ENCODE assay signal across 8 cellular contexts in the genomic region with DNA sequence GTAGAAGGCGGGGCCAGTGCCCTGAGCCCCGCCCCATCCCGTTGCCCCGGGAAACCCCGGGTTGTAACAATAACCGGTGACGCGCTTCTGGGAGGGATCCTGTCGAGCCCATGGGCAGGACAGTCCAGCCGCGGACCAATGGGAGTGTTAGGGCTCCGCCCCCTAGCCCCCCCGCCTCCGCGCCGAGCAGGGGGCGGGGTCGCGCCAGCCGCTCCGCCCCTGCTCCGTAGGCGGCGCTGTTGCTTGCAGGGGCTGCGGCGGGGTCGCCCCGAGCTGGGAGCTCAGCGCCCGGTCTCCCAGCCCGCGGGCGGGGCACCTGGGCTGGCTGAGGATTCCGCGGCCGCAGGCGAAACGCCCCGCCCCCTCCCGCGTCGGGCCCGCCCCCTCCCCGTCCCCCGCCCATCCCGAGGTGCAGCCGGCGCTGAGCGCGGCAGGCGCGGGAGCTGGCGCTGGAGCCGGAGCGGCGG. TPM values are rescaled to one million over a fixed set of nuclear protein-coding genes. Genes with fewer than 3 reads are reported as not detected.
A peak's percentile ranks its signal among the peaks of the same experiment; 100 is the strongest.
DNase-seq lines count a peak whose midpoint lies in the region; ATAC-seq, FAIRE-seq and TF ChIP-seq lines count a peak whose summit lies in the region.

A gene (plus strand): TSS at position 407 of the 467 bp plus-strand sequence.

- peak within 1 kb of the TSS; percentile 76 for H3K4me2 ChIP-seq in HepG2 (ENCODE audit: low read depth, low read length)

- H3K36me3 ChIP-seq in BE2C (no peaks in the 10 kb centered on the region), HepG2 (replicated peaks in 1 of 2; ENCODE audit: control insufficient read depth in 1 of 2, insufficient read depth in 2 of 2, low read length in 2 of 2) (no peaks in the 10 kb centered on the region)

- H3K27ac ChIP-seq in HepG2 (ENCODE audit: extremely low read length, insufficient read depth, low read length): no peak within 1 kb of the TSS

- DNase-seq in BE2C (peak; percentile 96), NCI-H526 treated with DMSO at 0.1 percent for 48 hours (lab: John Stamatoyannopoulos, UW) (peak; percentile 98), dermis microvascular lymphatic vessel endothelial cell (ENCODE audit: low read depth in 2 of 2) (peak; percentile 92 to 97), HepG2 (ENCODE audit: low spot score) (peak; percentile 92)
- peak; percentile 88 to 89 for DNase-seq in activated CD4-positive, alpha-beta T cell treated with anti-CD3 and anti-CD28 coated beads, Interleukin-2, amount 50 U/mL, for 4 hours
- peak; percentile 89 to 90 for DNase-seq in stimulated activated CD4-positive, alpha-beta T cell treated with anti-CD3 and anti-CD28 coated beads, Interleukin-2, amount 100 ng/mL, for 48 hours

- no peak within 1 kb of the TSS for H3K9ac ChIP-seq in HepG2 (ENCODE audit: insufficient read depth, low read depth, low read length)

- in situ Hi-C loops in HepG2 (cut with HindIII; ENCODE audit: extremely low pct_ligation_motif_present, low pct_unique_long_range_greater_than_20kb): no loop called here

- POLR2A ChIA-PET in HepG2 (lab: Yijun Ruan, JAX): interaction anchor here (0.7 to 1.1 kb wide), 2 partner anchors 9 to 54 kb away, joined by 3 read pairs; no protein-coding TSS in a partner anchor

- ATAC-seq in GM19372 (IDR thresholded peaks at IDR 0.05; ENCODE audit: low read depth, unreplicated experiment) (peak; percentile 95), HG03521 (IDR thresholded peaks at IDR 0.05; ENCODE audit: unreplicated experiment) (peak; percentile 86), HepG2 (peak; percentile 89)

- peak; percentile 74 for TF ChIP-seq RAD21 in HepG2 (CRISPR knock-in tag; IDR thresholded peaks at IDR 0.05)

- peak; percentile 89 for FAIRE-seq in HepG2 (lab: Jason Lieb, UNC)

- WGBS in HepG2 (ENCODE audit: low lambda C conversion rate): 0% methylated on average over 1 of the region's 56 CpGs

- H3K79me2 ChIP-seq in HepG2 (ENCODE audit: insufficient read depth, low read length): no peaks in the 10 kb centered on the region

- H3K4me1 ChIP-seq in BE2C (peaks cover 15% of the 10 kb centered on the region), HepG2 (ENCODE audit: insufficient read depth, low read length) (peaks cover 18% of the 10 kb centered on the region)

- H3K9me3 ChIP-seq in BE2C (no peaks in the 10 kb centered on the region), HepG2 (ENCODE audit: low read length) (no peaks in the 10 kb centered on the region)

- TF ChIP-seq POLR2A in HepG2 (IDR thresholded peaks at IDR 0.05; ENCODE audit: insufficient read depth in 1 of 2, low read depth in 2 of 2, low read length in 2 of 2): no peak

- no peak within 1 kb of the TSS for H2AFZ ChIP-seq in HepG2 (ENCODE audit: low read length)

- peak within 1 kb of the TSS; percentile 43 for H3K4me3 ChIP-seq in BE2C (ENCODE audit: low read depth, low read length)
- H3K4me3 ChIP-seq in HepG2 (replicated peaks in 1 of 3; ENCODE audit: insufficient read depth in 1 of 3, low read depth in 2 of 3, low read length in 3 of 3): peak within 1 kb of the TSS; percentile 7 to 68 (median 48); a peak in 4 of 6 replicates

- intact Hi-C loops in HepG2 (cut with micrococcal nuclease; ENCODE audit: unreplicated experiment): loop anchor here (5.0 kb wide), 1 partner anchor 56 kb away; no protein-coding TSS in a partner anchor

- CTCF ChIA-PET in HepG2 (lab: Yijun Ruan, JAX; ENCODE audit: low intra/inter-chr PET ratio, low total read pairs): no interaction called here

- peak; percentile 37 to 41; a peak in 2 of 4 replicates for TF ChIP-seq EP300 in HepG2 (IDR thresholded peaks at IDR 0.05; ENCODE audit: low read depth in 2 of 2, low read length in 2 of 2)
- TF ChIP-seq EP300 in HepG2 (CRISPR knock-in tag; IDR thresholded peaks at IDR 0.05; ENCODE audit: borderline replicate concordance): no peak

- BruUV-seq in HepG2 (replicated peaks; lab: Mats Ljungman, UMichigan): no TSS peak

- peaks cover 3% of the 10 kb centered on the region; the same call in 1 of the 2 replicates for H4K20me1 ChIP-seq in HepG2 (ENCODE audit: insufficient read depth, low read length)

- H3K27me3 ChIP-seq in BE2C (peaks cover 6% of the 10 kb centered on the region; the same call in 1 of the 2 replicates), HepG2 (ENCODE audit: control insufficient read depth in 1 of 2, insufficient read depth in 2 of 2, low read length in 2 of 2) (peaks cover 11 to 34% of the 10 kb centered on the region in 2 experiments)

- TF ChIP-seq CTCF in BE2C (IDR thresholded peaks at IDR 0.05; ENCODE audit: low read depth, low read length) (peak; percentile 43), HepG2 (CRISPR knock-in tag; IDR thresholded peaks at IDR 0.05) (peak; percentile 80)

TF ChIP-seq in HepG2, 621 proteins besides CTCF, POLR2A, EP300 and RAD21 (continues in another document):
- TF ChIP-seq HNRNPK (IDR thresholded peaks at IDR 0.05; ENCODE audit: low read depth, low read length, poor library complexity, severe bottlenecking): peak; percentile 18
- no peak for TF ChIP-seq SP1 (IDR thresholded peaks at IDR 0.05)
- TF ChIP-seq SP1 (CRISPR knock-in tag; IDR thresholded peaks at IDR 0.05): peak; percentile 97
- TF ChIP-seq SP2 (CRISPR knock-in tag; IDR thresholded peaks at IDR 0.05): peak; percentile 43
- no peak for TF ChIP-seq FOXA1 (IDR thresholded peaks at IDR 0.05)
- peak; percentile 27; the same call in 1 of the 2 replicates for TF ChIP-seq FOXA1 (CRISPR knock-in tag; IDR thresholded peaks at IDR 0.05)
- no peak for TF ChIP-seq ZNF235 (CRISPR knock-in tag; IDR thresholded peaks at IDR 0.05; ENCODE audit: borderline replicate concordance)
- peak; percentile 93 for TF ChIP-seq MAZ (IDR thresholded peaks at IDR 0.05; ENCODE audit: borderline replicate concordance, low read depth, low read length)
- TF ChIP-seq MAZ (CRISPR knock-in tag; IDR thresholded peaks at IDR 0.05; ENCODE audit: low read depth): peak; percentile 85
- TF ChIP-seq NFYC (CRISPR knock-in tag; IDR thresholded peaks at IDR 0.05): peak; percentile 75
- TF ChIP-seq, protein P1, sequence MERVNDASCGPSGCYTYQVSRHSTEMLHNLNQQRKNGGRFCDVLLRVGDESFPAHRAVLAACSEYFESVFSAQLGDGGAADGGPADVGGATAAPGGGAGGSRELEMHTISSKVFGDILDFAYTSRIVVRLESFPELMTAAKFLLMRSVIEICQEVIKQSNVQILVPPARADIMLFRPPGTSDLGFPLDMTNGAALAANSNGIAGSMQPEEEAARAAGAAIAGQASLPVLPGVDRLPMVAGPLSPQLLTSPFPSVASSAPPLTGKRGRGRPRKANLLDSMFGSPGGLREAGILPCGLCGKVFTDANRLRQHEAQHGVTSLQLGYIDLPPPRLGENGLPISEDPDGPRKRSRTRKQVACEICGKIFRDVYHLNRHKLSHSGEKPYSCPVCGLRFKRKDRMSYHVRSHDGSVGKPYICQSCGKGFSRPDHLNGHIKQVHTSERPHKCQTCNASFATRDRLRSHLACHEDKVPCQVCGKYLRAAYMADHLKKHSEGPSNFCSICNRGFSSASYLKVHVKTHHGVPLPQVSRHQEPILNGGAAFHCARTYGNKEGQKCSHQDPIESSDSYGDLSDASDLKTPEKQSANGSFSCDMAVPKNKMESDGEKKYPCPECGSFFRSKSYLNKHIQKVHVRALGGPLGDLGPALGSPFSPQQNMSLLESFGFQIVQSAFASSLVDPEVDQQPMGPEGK (CRISPR knock-in tag; IDR thresholded peaks at IDR 0.05): peak; percentile 80
- TF ChIP-seq SSRP1 (CRISPR knock-in tag; IDR thresholded peaks at IDR 0.05): no peak
- TF ChIP-seq ZNF383 (CRISPR knock-in tag; IDR thresholded peaks at IDR 0.05; ENCODE audit: borderline replicate concordance): no peak
- TF ChIP-seq, protein P2, sequence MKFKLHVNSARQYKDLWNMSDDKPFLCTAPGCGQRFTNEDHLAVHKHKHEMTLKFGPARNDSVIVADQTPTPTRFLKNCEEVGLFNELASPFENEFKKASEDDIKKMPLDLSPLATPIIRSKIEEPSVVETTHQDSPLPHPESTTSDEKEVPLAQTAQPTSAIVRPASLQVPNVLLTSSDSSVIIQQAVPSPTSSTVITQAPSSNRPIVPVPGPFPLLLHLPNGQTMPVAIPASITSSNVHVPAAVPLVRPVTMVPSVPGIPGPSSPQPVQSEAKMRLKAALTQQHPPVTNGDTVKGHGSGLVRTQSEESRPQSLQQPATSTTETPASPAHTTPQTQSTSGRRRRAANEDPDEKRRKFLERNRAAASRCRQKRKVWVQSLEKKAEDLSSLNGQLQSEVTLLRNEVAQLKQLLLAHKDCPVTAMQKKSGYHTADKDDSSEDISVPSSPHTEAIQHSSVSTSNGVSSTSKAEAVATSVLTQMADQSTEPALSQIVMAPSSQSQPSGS (CRISPR knock-in tag; IDR thresholded peaks at IDR 0.05): peak; percentile 30; the same call in 1 of the 2 replicates

RNA-seq across cellular contexts. Expression of the gene that starts here (rescaled TPM):
- polyA plus RNA-seq in BE2C (2012; ENCODE audit: insufficient read depth, insufficient read length, low read depth): 29.1 TPM
- total RNA-seq in dermis microvascular lymphatic vessel endothelial cell: under 0.01 TPM in 1 of 2 replicates, not detected in the other
- total RNA-seq in HepG2 (2016; rRNA removed; fragmentation: Illumina TruSeq; extraction: Trizol): 0.13 TPM in 1 of 2 replicates, not detected in the other
- not detected in 2 replicates for total RNA-seq in HepG2 (2016; cell fraction: cytosol; rRNA removed; fragmentation: Illumina TruSeq; extraction: Trizol; ENCODE audit: low read depth)
- 0.06 TPM in 1 of 2 replicates, not detected in the other for total RNA-seq in HepG2 (2016; cell fraction: insoluble cytoplasmic fraction; rRNA removed; fragmentation: Illumina TruSeq; extraction: Trizol)
- total RNA-seq in HepG2 (2016; cell fraction: membrane; rRNA removed; fragmentation: Illumina TruSeq; extraction: Trizol): 0.07 TPM in 1 of 2 replicates, not detected in the other
- 0.25 TPM in 1 of 2 replicates, not detected in the other for total RNA-seq in HepG2 (2016; cell fraction: nucleus; rRNA removed; fragmentation: Illumina TruSeq; extraction: Trizol)
- polyA plus RNA-seq in HepG2 (2011; rRNA removed): not detected in 2 replicates
- not detected in 2 replicates for polyA plus RNA-seq in HepG2 (2011; cell fraction: cytosol; rRNA removed)
- polyA plus RNA-seq in HepG2 (2011; cell fraction: nucleus; rRNA removed): not detected in 2 replicates
- 0.07 TPM in 1 of 2 replicates, not detected in the other for polyA plus RNA-seq in HepG2 (2012)
- not detected in 2 replicates for polyA plus RNA-seq in HepG2 (2016; cell fraction: cytosol; fragmentation: Illumina TruSeq; extraction: Trizol; ENCODE audit: low read depth)
- polyA plus RNA-seq in HepG2 (2016; cell fraction: insoluble cytoplasmic fraction; fragmentation: Illumina TruSeq; extraction: Trizol; ENCODE audit: low read depth): 0.11 and 0.15 TPM in 2 replicates
- 0.06 TPM in 1 of 2 replicates, not detected in the other for polyA plus RNA-seq in HepG2 (2016; cell fraction: membrane; fragmentation: Illumina TruSeq; extraction: Trizol; ENCODE audit: low read depth)
- not detected in 2 replicates for polyA plus RNA-seq in HepG2 (2016; cell fraction: nucleus; fragmentation: Illumina TruSeq; extraction: Trizol; ENCODE audit: insufficient read depth, low read depth)
- 0.54 TPM in 1 of 2 replicates, not detected in the other for polyA minus RNA-seq in HepG2 (2011; rRNA and poly(A)+ RNA removed; ENCODE audit: low replicate concordance)
- not detected in 2 replicates for polyA minus RNA-seq in HepG2 (2011; cell fraction: cytosol; rRNA and poly(A)+ RNA removed)
- not detected in 2 replicates for polyA minus RNA-seq in HepG2 (2011; cell fraction: nucleus; rRNA and poly(A)+ RNA removed)

Comparison
In these comparisons a context has a peak if more than half of its experiments do, and no peak if none do; other contexts are left out.
1. Peak in DNase-seq in dermis microvascular lymphatic vessel endothelial cell; RNA of the gene not detected or under 1 TPM.
2. Peak in DNase-seq, ATAC-seq, H3K4me3 ChIP-seq and H3K4me2 ChIP-seq in HepG2; RNA of the gene not detected or under 1 TPM.